ENCODE assay signal across 20 cellular contexts in genomic region chr11:64128255-64129006, GRCh38.
"Had no signal": no experiment of that assay in that cellular context is flagged by ENCODE, and none has a peak within 500 bp of the region (broad histone marks: within the 10 kb centered on the region; RNA-seq: fewer than 3 reads in every experiment).

No MANE protein-coding gene starts in this region.

- ATAC-seq: activated CD8-positive, alpha-beta T cell treated with anti-CD3 and anti-CD28 coated beads for 36 hours; activated T-helper 17 cell treated with anti-CD3 and anti-CD28 coated beads, Interleukin-2, amount 50 U/mL, for 72 hours; left cardiac atrium; lower lobe of right lung; natural killer cell treated with Interleukin-12 subunit alpha and Interleukin-12 subunit beta and Interleukin-15 and Interleukin-18, amount 100 ng/mL, for 72 hours; stimulated activated memory B cell treated with anti-CD40 and anti-IgM and Interleukin-4, amounts not matched to agents 10 μg/mL and 1 μg/mL and 100 μg/mL, for 72 hours had no signal

- H3K36me3 Mint-ChIP-seq: activated naive CD8-positive, alpha-beta T cell treated with anti-CD3 and anti-CD28 coated beads, Interleukin-2, amount 10 ng/mL, durations not matched to agents 7 days and 5 days; natural killer cell treated with Interleukin-12 subunit alpha and Interleukin-12 subunit beta and Interleukin-15 and Interleukin-18, amount 100 ng/mL, for 72 hours; stimulated activated memory B cell treated with anti-CD40 and anti-IgM and Interleukin-4, amounts not matched to agents 10 μg/mL and 1 μg/mL and 100 μg/mL, for 72 hours; type B pancreatic cell had no signal

- H3K4me3 ChIP-seq: dorsolateral prefrontal cortex, hepatocyte, lower lobe of right lung, sigmoid colon, spleen, testis had no signal

- H3K9me3 ChIP-seq: lower lobe of right lung, sigmoid colon, spleen, testis had no signal

- H2AFZ ChIP-seq: hepatocyte had no signal

- DNase-seq: activated CD4-positive, alpha-beta T cell treated with anti-CD3 and anti-CD28 coated beads, Interleukin-2, amount 10 ng/mL, durations not matched to agents 24 days and 14 days; activated CD8-positive, alpha-beta T cell treated with anti-CD3 and anti-CD28 coated beads for 36 hours; activated naive CD4-positive, alpha-beta T cell; activated naive CD8-positive, alpha-beta T cell treated with anti-CD3 and anti-CD28 coated beads, Interleukin-2, amount 10 ng/mL, durations not matched to agents 7 days and 5 days; activated T-cell treated with anti-CD3 and anti-CD28 coated beads, Interleukin-2, amount 50 U/mL, for 1 hour; brain microvascular endothelial cell; central memory CD4-positive, alpha-beta T cell; dorsolateral prefrontal cortex; left cardiac atrium; lower lobe of right lung; posterior cingulate gyrus; sigmoid colon; spleen; stimulated activated CD4-positive, alpha-beta T cell treated with anti-CD3 and anti-CD28 coated beads, Interleukin-4, amount 100 ng/mL, for 4 hours; testis had no signal

- H3K27ac Mint-ChIP-seq: activated CD4-positive, alpha-beta T cell treated with anti-CD3 and anti-CD28 coated beads, Interleukin-2, amount 10 ng/mL, durations not matched to agents 24 days and 14 days; activated CD8-positive, alpha-beta T cell treated with anti-CD3 and anti-CD28 coated beads for 36 hours; activated naive CD8-positive, alpha-beta T cell treated with anti-CD3 and anti-CD28 coated beads, Interleukin-2, amount 10 ng/mL, durations not matched to agents 7 days and 5 days; activated T-helper 17 cell treated with anti-CD3 and anti-CD28 coated beads, Interleukin-2, amount 50 U/mL, for 72 hours; natural killer cell treated with Interleukin-12 subunit alpha and Interleukin-12 subunit beta and Interleukin-15 and Interleukin-18, amount 100 ng/mL, for 72 hours; stimulated activated memory B cell treated with anti-CD40 and anti-IgM and Interleukin-4, amounts not matched to agents 10 μg/mL and 1 μg/mL and 100 μg/mL, for 72 hours; type B pancreatic cell had no signal

- H3K4me2 ChIP-seq: hepatocyte had no signal

- H3K4me1 Mint-ChIP-seq: activated T-helper 17 cell treated with anti-CD3 and anti-CD28 coated beads, Interleukin-2, amount 50 U/mL, for 72 hours had no signal

- H3K27ac ChIP-seq: brain microvascular endothelial cell, dorsolateral prefrontal cortex, hepatocyte, lower lobe of right lung, sigmoid colon, spleen, testis had no signal

- H3K4me3 Mint-ChIP-seq: activated CD4-positive, alpha-beta T cell treated with anti-CD3 and anti-CD28 coated beads, Interleukin-2, amount 10 ng/mL, durations not matched to agents 24 days and 14 days; activated CD8-positive, alpha-beta T cell treated with anti-CD3 and anti-CD28 coated beads for 36 hours; activated naive CD8-positive, alpha-beta T cell treated with anti-CD3 and anti-CD28 coated beads, Interleukin-2, amount 10 ng/mL, durations not matched to agents 7 days and 5 days; activated T-helper 17 cell treated with anti-CD3 and anti-CD28 coated beads, Interleukin-2, amount 50 U/mL, for 72 hours; natural killer cell treated with Interleukin-12 subunit alpha and Interleukin-12 subunit beta and Interleukin-15 and Interleukin-18, amount 100 ng/mL, for 72 hours; stimulated activated memory B cell treated with anti-CD40 and anti-IgM and Interleukin-4, amounts not matched to agents 10 μg/mL and 1 μg/mL and 100 μg/mL, for 72 hours; type B pancreatic cell had no signal

- H3K27me3 ChIP-seq: dorsolateral prefrontal cortex, hepatocyte, sigmoid colon, testis had no signal

- H3K36me3 ChIP-seq: brain microvascular endothelial cell, lower lobe of right lung, sigmoid colon, spleen had no signal

- H3K9me3 Mint-ChIP-seq: activated CD4-positive, alpha-beta T cell treated with anti-CD3 and anti-CD28 coated beads, Interleukin-2, amount 10 ng/mL, durations not matched to agents 24 days and 14 days; activated CD8-positive, alpha-beta T cell treated with anti-CD3 and anti-CD28 coated beads for 36 hours; activated naive CD8-positive, alpha-beta T cell treated with anti-CD3 and anti-CD28 coated beads, Interleukin-2, amount 10 ng/mL, durations not matched to agents 7 days and 5 days; activated T-helper 17 cell treated with anti-CD3 and anti-CD28 coated beads, Interleukin-2, amount 50 U/mL, for 72 hours; natural killer cell treated with Interleukin-12 subunit alpha and Interleukin-12 subunit beta and Interleukin-15 and Interleukin-18, amount 100 ng/mL, for 72 hours; stimulated activated memory B cell treated with anti-CD40 and anti-IgM and Interleukin-4, amounts not matched to agents 10 μg/mL and 1 μg/mL and 100 μg/mL, for 72 hours; type B pancreatic cell had no signal

- H3K4me1 ChIP-seq: spleen, testis had no signal

- H3K79me2 ChIP-seq: hepatocyte had no signal

- H3K27me3 Mint-ChIP-seq: activated CD4-positive, alpha-beta T cell treated with anti-CD3 and anti-CD28 coated beads, Interleukin-2, amount 10 ng/mL, durations not matched to agents 24 days and 14 days; activated CD8-positive, alpha-beta T cell treated with anti-CD3 and anti-CD28 coated beads for 36 hours; activated naive CD8-positive, alpha-beta T cell treated with anti-CD3 and anti-CD28 coated beads, Interleukin-2, amount 10 ng/mL, durations not matched to agents 7 days and 5 days; activated T-helper 17 cell treated with anti-CD3 and anti-CD28 coated beads, Interleukin-2, amount 50 U/mL, for 72 hours had no signal
